Comparison of ENCODE assay signal across 8 cellular contexts in genomic region chr5:64766934-64767333, GRCh38. TPM values are rescaled to one million over a fixed set of nuclear protein-coding genes. Genes with fewer than 3 reads are reported as not detected.
DNase-seq lines count a peak whose midpoint lies in the region; TF ChIP-seq lines count a peak whose summit lies in the region.

No MANE protein-coding gene starts in this region.

- peaks cover 31% of the 10 kb centered on the region for H3K4me1 ChIP-seq in mucosa of stomach (ENCODE audit: control insufficient read depth, insufficient read depth, low read length)
- peaks cover 0 to 71% (median 21%) of the 10 kb centered on the region in 4 donors for H3K4me1 ChIP-seq in tibial nerve

- no peaks in the 10 kb centered on the region for H3K36me3 ChIP-seq in mucosa of stomach (ENCODE audit: control insufficient read depth, insufficient read depth, low read length)
- peaks cover 0 to 16% (median 0%) of the 10 kb centered on the region in 3 donors for H3K36me3 ChIP-seq in tibial nerve

- 70 to 76% methylated on average over 2 of the region's 2 CpGs for WGBS in tibial nerve, 2 donors

- DNase-seq in AG04450 (ENCODE audit: low read depth, low spot score) (no peak), HL-60 (ENCODE audit: low read depth in 1 of 2, low spot score in 1 of 2) (no peak), astrocyte of the spinal cord (ENCODE audit: low read depth, low spot score) (no peak), NCI-H2227 (lab: John Stamatoyannopoulos, UW; ENCODE audit: unreplicated experiment) (no peak), tibial nerve (ENCODE audit: low spot score in 2 of 2) (no peak), NCI-H2196 treated with DMSO at 0.1 percent for 48 hours (lab: John Stamatoyannopoulos, UW; ENCODE audit: unreplicated experiment) (no peak), GM19240 (ENCODE audit: insufficient read length, low spot score) (no peak)

- TF ChIP-seq CTCF in AG04450 (IDR thresholded peaks at IDR 0.05; ENCODE audit: low read depth, low read length): no peak
- TF ChIP-seq CTCF in HL-60 (IDR thresholded peaks at IDR 0.05; ENCODE audit: insufficient read depth, low read length): no peak
- TF ChIP-seq CTCF in astrocyte of the spinal cord (IDR thresholded peaks at IDR 0.05; ENCODE audit: low read depth, low read length): no peak
- TF ChIP-seq CTCF in tibial nerve (IDR thresholded peaks at IDR 0.05): no peak

- H3K9ac ChIP-seq in mucosa of stomach (ENCODE audit: low read length): peak overlapping the region; percentile 89

- in situ Hi-C loops in astrocyte of the spinal cord (cut with HindIII; ENCODE audit: low sequenced_read_pairs): no loop called here

- H3K9me3 ChIP-seq in AG04450 (ENCODE audit: control insufficient read depth, insufficient read depth, low read length): no peaks in the 10 kb centered on the region
- H3K9me3 ChIP-seq in mucosa of stomach (ENCODE audit: control insufficient read depth, low read length): no peaks in the 10 kb centered on the region
- H3K9me3 ChIP-seq in tibial nerve: no peaks in the 10 kb centered on the region

- no peaks in the 10 kb centered on the region for H3K27me3 ChIP-seq in AG04450 (ENCODE audit: control insufficient read depth, insufficient read depth, low read length)
- no peaks in the 10 kb centered on the region for H3K27me3 ChIP-seq in HL-60 (ENCODE audit: insufficient read depth, poor library complexity, severe bottlenecking)
- H3K27me3 ChIP-seq in mucosa of stomach (ENCODE audit: control insufficient read depth, insufficient read depth, low read length): no peaks in the 10 kb centered on the region
- no peaks in the 10 kb centered on the region for H3K27me3 ChIP-seq in tibial nerve

- H3K4me3 ChIP-seq in AG04450 (ENCODE audit: low read depth, low read length) (peak overlapping the region; percentile 96), HL-60 (replicated peaks; ENCODE audit: insufficient read depth, low read length) (peak overlapping the region; percentile 65), astrocyte of the spinal cord (ENCODE audit: low read depth, low read length) (peak overlapping the region; percentile 91), mucosa of stomach (ENCODE audit: low read length) (no peak overlapping the region), tibial nerve (peak overlapping the region in 2 of 4 donors; percentile 70 to 73)

- TF ChIP-seq EP300 in tibial nerve (IDR thresholded peaks at IDR 0.05): no peak

- TF ChIP-seq POLR2A in tibial nerve (IDR thresholded peaks at IDR 0.05): no peak

- H3K27ac ChIP-seq in AG04450 (ENCODE audit: low read depth, low read length) (no peak overlapping the region), HL-60 (replicated peaks) (no peak overlapping the region), tibial nerve (no peak overlapping the region)

- POLR2A ChIA-PET in AG04450 (lab: Yijun Ruan, JAX): no interaction called here

- CTCF ChIA-PET in AG04450 (lab: Charles Lee): interaction anchor here (2.5 kb wide), 1 partner anchor 132 kb away, joined by 6 read pairs; no protein-coding TSS in a partner anchor

RNA-seq across cellular contexts. Expression of gene SREK1IP1, which starts 1.6 kb away (rescaled TPM):
- polyA plus RNA-seq in AG04450 (2011; rRNA removed): 3.7 and 3.8 TPM in 2 replicates
- polyA minus RNA-seq in AG04450 (2011; rRNA and poly(A)+ RNA removed): 2.8 and 5.3 TPM in 2 replicates
- 10 to 100 TPM in 2 of 4 donors, 1 to 10 TPM in 2; 7.5 to 11.6 (median 10.2) TPM for total RNA-seq in tibial nerve

RNA-seq across cellular contexts. Expression of gene CWC27, which starts 1.8 kb away (rescaled TPM):
- 23.2 and 39.5 TPM in 2 replicates for polyA plus RNA-seq in AG04450 (2011; rRNA removed)
- 18.6 and 38.2 TPM in 2 replicates for polyA minus RNA-seq in AG04450 (2011; rRNA and poly(A)+ RNA removed)
- total RNA-seq in tibial nerve: 10 to 100 TPM in 3 of 4 donors, 1 to 10 TPM in 1; 8.8 to 38.1 (median 17.6) TPM
